ENCODE assay signal across 18 cellular contexts in genomic region chr21:45100866-45101265, GRCh38. TPM values are rescaled to one million over a fixed set of nuclear protein-coding genes. Genes with fewer than 3 reads are reported as not detected.
DNase-seq lines count a peak whose midpoint lies in the region; ATAC-seq and TF ChIP-seq lines count a peak whose summit lies in the region.
"Had no signal": no experiment of that assay in that cellular context is flagged by ENCODE, and none has a peak within 500 bp of the region (broad histone marks: within the 10 kb centered on the region; RNA-seq: fewer than 3 reads in every experiment).

No MANE protein-coding gene starts in this region.

- DNase-seq in activated CD8-positive, alpha-beta memory T cell treated with anti-CD3 and anti-CD28 coated beads for 24 hours = peak; percentile 42
- DNase-seq in activated CD8-positive, alpha-beta memory T cell treated with anti-CD3 and anti-CD28 coated beads, Interleukin-2, amount 50 U/mL, for 48 hours = no peak
- DNase-seq in trophoblast cell = no peak
- no peak for DNase-seq in body of pancreas
- no peak for DNase-seq in NCI-H748 treated with DMSO at 0.1 percent for 48 hours (lab: John Stamatoyannopoulos, UW)
- DNase-seq: Calu3; CD4-positive, alpha-beta memory T cell; DMS79 treated with DMSO at 0.1 percent for 48 hours; GF-D8; GOT3; H7; HFFc6 had no signal

- no peak overlapping the region for H3K14ac ChIP-seq in trophoblast cell (ENCODE audit: low read length)

- no peak for TF ChIP-seq EP300 in gastroesophageal sphincter (IDR thresholded peaks at IDR 0.05)

- no peak for TF ChIP-seq CTCF in gastroesophageal sphincter (IDR thresholded peaks at IDR 0.05)
- TF ChIP-seq CTCF in body of pancreas (IDR thresholded peaks at IDR 0.05) = no peak

- H3K18ac ChIP-seq in trophoblast cell (ENCODE audit: low read length) = peak overlapping the region; percentile 19

- H3K79me1 ChIP-seq in trophoblast cell (ENCODE audit: low read length) = no peaks in the 10 kb centered on the region

- no peak overlapping the region for H3K23ac ChIP-seq in trophoblast cell (ENCODE audit: low read length)

- no peak overlapping the region for H3K9ac ChIP-seq in trophoblast cell (ENCODE audit: low read length)
- H3K9ac ChIP-seq: BLaER1 had no signal

- H2BK120ac ChIP-seq in trophoblast cell (ENCODE audit: insufficient read depth, low read length, poor library complexity) = no peak overlapping the region

- H3K36me3 ChIP-seq in gastroesophageal sphincter (peaks cover 0 to 13% of the 10 kb centered on the region in 2 donors), trophoblast cell (ENCODE audit: control insufficient read depth in 1 of 2, insufficient read depth in 2 of 2, low read length in 2 of 2) (peaks cover 2% of the 10 kb centered on the region in 2 experiments), body of pancreas (replicated peaks in 1 of 2; ENCODE audit: insufficient read depth in 1 of 2, low read depth in 2 of 2) (no peaks in the 10 kb centered on the region)

- H2BK5ac ChIP-seq in trophoblast cell (ENCODE audit: low read depth, low read length, poor library complexity) = no peak overlapping the region

- TF ChIP-seq POLR2A in gastroesophageal sphincter (IDR thresholded peaks at IDR 0.05) = no peak
- no peak for TF ChIP-seq POLR2A in body of pancreas (IDR thresholded peaks at IDR 0.05)

- no peak overlapping the region for H2AFZ ChIP-seq in trophoblast cell (ENCODE audit: insufficient read depth, low read length, poor library complexity)

- ATAC-seq in gastroesophageal sphincter = no peak
- no peak for ATAC-seq in GM21723 (IDR thresholded peaks at IDR 0.05; ENCODE audit: unreplicated experiment)
- ATAC-seq in body of pancreas = no peak
- ATAC-seq: A549, HCT116 had no signal

- no CpG with 5 or more reads among the region's 40 CpGs for WGBS in gastroesophageal sphincter (ENCODE audit: low coverage in 1 of 2), 2 donors
- no CpG with 5 or more reads among the region's 40 CpGs for WGBS in trophoblast cell (ENCODE audit: extremely low coverage, insufficient coverage, insufficient read length)
- 97% methylated on average over 15 to 40 of the region's 40 CpGs for WGBS in body of pancreas, 2 donors

- H3K4me2 ChIP-seq in trophoblast cell (ENCODE audit: low read length) = no peak overlapping the region
- H3K4me2 ChIP-seq: A549, BLaER1 had no signal

- H3K4ac ChIP-seq in trophoblast cell (ENCODE audit: low read depth, low read length) = no peak overlapping the region

- H4K12ac ChIP-seq in trophoblast cell (ENCODE audit: low read depth, low read length) = no peak overlapping the region

- H3K9me3 ChIP-seq in gastroesophageal sphincter (no peaks in the 10 kb centered on the region), trophoblast cell (ENCODE audit: insufficient read depth, low read depth, low read length) (no peaks in the 10 kb centered on the region), body of pancreas (no peaks in the 10 kb centered on the region)
- H3K9me3 ChIP-seq: A549, BLaER1 had no signal

- H3K27me3 ChIP-seq in gastroesophageal sphincter = no peaks in the 10 kb centered on the region
- H3K27me3 ChIP-seq in trophoblast cell (ENCODE audit: insufficient read depth, low read length) = no peaks in the 10 kb centered on the region
- no peaks in the 10 kb centered on the region for H3K27me3 ChIP-seq in body of pancreas
- H3K27me3 ChIP-seq: BLaER1 had no signal

- intact Hi-C loops in body of pancreas (cut with DNase I) = no loop called here

- H3K4me3 ChIP-seq in gastroesophageal sphincter = no peak overlapping the region
- no peak overlapping the region for H3K4me3 ChIP-seq in trophoblast cell (ENCODE audit: low read depth, low read length)
- H3K4me3 ChIP-seq in body of pancreas = no peak overlapping the region
- H3K4me3 ChIP-seq: A549, BLaER1 had no signal

- no peak overlapping the region for H4K91ac ChIP-seq in trophoblast cell (ENCODE audit: low read depth, low read length)

- H4K8ac ChIP-seq in trophoblast cell (ENCODE audit: low read depth, low read length) = no peak overlapping the region

- no peak overlapping the region for H2BK12ac ChIP-seq in trophoblast cell (ENCODE audit: low read length)

- H3K4me1 ChIP-seq in gastroesophageal sphincter = peaks cover 7 to 100% (median 41%) of the 10 kb centered on the region in 3 donors
- peaks cover 6% of the 10 kb centered on the region in 2 experiments for H3K4me1 ChIP-seq in trophoblast cell (ENCODE audit: control insufficient read depth in 1 of 2, insufficient read depth in 2 of 2, low read length in 2 of 2)
- H3K4me1 ChIP-seq in body of pancreas = peaks cover 19% of the 10 kb centered on the region

- H2AK5ac ChIP-seq in trophoblast cell (ENCODE audit: low read length) = no peak overlapping the region

- no peaks in the 10 kb centered on the region for H3K79me2 ChIP-seq in trophoblast cell (ENCODE audit: control insufficient read depth, insufficient read depth, low read length, poor library complexity)

- peak overlapping the region in 3 of 4 donors; percentile 3 to 50 (median 50) for H3K27ac ChIP-seq in gastroesophageal sphincter
- no peak overlapping the region for H3K27ac ChIP-seq in trophoblast cell (ENCODE audit: low read depth, low read length)
- no peak overlapping the region for H3K27ac ChIP-seq in body of pancreas
- H3K27ac ChIP-seq: 22Rv1, A549, BLaER1 had no signal

RNA-seq across cellular contexts. Expression of gene ADARB1, which starts 26.5 kb away (rescaled TPM):
- 100 to 1,000 TPM; 136 to 228 (median 181) TPM for total RNA-seq in gastroesophageal sphincter
- 12.9 and 14.2 TPM in 2 replicates for polyA plus RNA-seq in trophoblast cell (2013)
- total RNA-seq in body of pancreas = 10 to 100 TPM; 11.4 to 11.5 TPM

Comparison
In these comparisons a context has a peak if more than half of its experiments do, and no peak if none do; other contexts are left out.
1. H3K27ac ChIP-seq: peak in gastroesophageal sphincter (3 of 4); none in trophoblast cell (single experiment) and body of pancreas (0 of 4).
2. RNA of gene ADARB1, which starts 26.5 kb away (total RNA-seq): 136 to 228 TPM in gastroesophageal sphincter; 11.4 to 11.5 TPM in body of pancreas; every median in the first group is over 10 times any median in the second.